In genomic region chr6:130825772-130826441, GRCh38 we compare ENCODE assay signal across 1 cellular context.
TF ChIP-seq lines count a peak whose summit lies in the region.

No MANE protein-coding gene starts in this region.

TF ChIP-seq in liver, 16 proteins besides CTCF, POLR2A, EP300 and RAD21 (continued from another document):
- no peak for TF ChIP-seq FOXA1 (IDR thresholded peaks at IDR 0.05)
- TF ChIP-seq, protein P1, sequence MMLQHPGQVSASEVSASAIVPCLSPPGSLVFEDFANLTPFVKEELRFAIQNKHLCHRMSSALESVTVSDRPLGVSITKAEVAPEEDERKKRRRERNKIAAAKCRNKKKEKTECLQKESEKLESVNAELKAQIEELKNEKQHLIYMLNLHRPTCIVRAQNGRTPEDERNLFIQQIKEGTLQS (IDR thresholded peaks at IDR 0.05): no peak
- TF ChIP-seq SP1 (IDR thresholded peaks at IDR 0.05): no peak
- no peak for TF ChIP-seq JUND (IDR thresholded peaks at IDR 0.05)
- TF ChIP-seq GABPA (IDR thresholded peaks at IDR 0.05 in 1 of 2, conservative IDR thresholded peaks at IDR 0.05 in 1 of 2): no peak
- TF ChIP-seq TAF1 (conservative IDR thresholded peaks at IDR 0.05): no peak
- no peak for TF ChIP-seq HNF4A (conservative IDR thresholded peaks at IDR 0.05)
TF ChIP-seq in liver: peak in this region for 0.
